ENCODE assay signal across 9 cellular contexts in genomic region chr2:25078171-25079049, GRCh38.
A peak's percentile ranks its signal among the peaks of the same experiment; 100 is the strongest.
DNase-seq lines count a peak whose midpoint lies in the region; ATAC-seq and TF ChIP-seq lines count a peak whose summit lies in the region.
"Had no signal": no experiment of that assay in that cellular context is flagged by ENCODE, and none has a peak within 500 bp of the region (broad histone marks: within the 10 kb centered on the region; RNA-seq: fewer than 3 reads in every experiment).

No MANE protein-coding gene starts in this region.

- peaks cover 21% of the 10 kb centered on the region for H3K4me1 Mint-ChIP-seq in nephron

- peaks cover 7% of the 10 kb centered on the region for H3K36me3 Mint-ChIP-seq in nephron (ENCODE audit: low read depth)

- TF ChIP-seq CTCF in choroid plexus epithelial cell (conservative IDR thresholded peaks at IDR 0.05; ENCODE audit: low read depth, low read length) (no peak), nephron (IDR thresholded peaks at IDR 0.05; ENCODE audit: unreplicated experiment in 3 of 3) (no peak)

- no peak overlapping the region for H3K4me3 ChIP-seq in choroid plexus epithelial cell (ENCODE audit: low read depth, low read length)

- DNase-seq in DMS153 treated with DMSO at 0.1 percent for 48 hours (lab: John Stamatoyannopoulos, UW; ENCODE audit: unreplicated experiment) = peak; percentile 48
- peak; percentile 83 for DNase-seq in NCI-H2196 (lab: John Stamatoyannopoulos, UW; ENCODE audit: unreplicated experiment)
- peak; percentile 79 for DNase-seq in choroid plexus epithelial cell (ENCODE audit: low read depth)
- no peak for DNase-seq in D341Med (ENCODE audit: low spot score)
- DNase-seq in GM19240 (ENCODE audit: insufficient read length, low spot score) = no peak
- DNase-seq in amniotic stem cell (lab: John Stamatoyannopoulos, UW) = no peak

- H3K9me3 Mint-ChIP-seq in nephron = peaks cover 2% of the 10 kb centered on the region
- H3K9me3 Mint-ChIP-seq: stimulated activated naive CD8-positive, alpha-beta T cell treated with anti-CD3 and anti-CD28 coated beads, Interleukin-15, Interleukin-2, amounts not matched to agents 100 ng/mL and 50 ng/mL, for 24 hours had no signal

- no peak for ATAC-seq in GM18909 (IDR thresholded peaks at IDR 0.05; ENCODE audit: poor library complexity, unreplicated experiment)

- no peak overlapping the region for H3K4me3 Mint-ChIP-seq in nephron
- H3K4me3 Mint-ChIP-seq: stimulated activated naive CD8-positive, alpha-beta T cell treated with anti-CD3 and anti-CD28 coated beads, Interleukin-15, Interleukin-2, amounts not matched to agents 100 ng/mL and 50 ng/mL, for 24 hours had no signal

- H3K27ac Mint-ChIP-seq in nephron = peak overlapping the region in 2 of 3 experiments; percentile 15 to 26
- H3K27ac Mint-ChIP-seq: stimulated activated naive CD8-positive, alpha-beta T cell treated with anti-CD3 and anti-CD28 coated beads, Interleukin-15, Interleukin-2, amounts not matched to agents 100 ng/mL and 50 ng/mL, for 24 hours had no signal

- peaks cover 21% of the 10 kb centered on the region for H3K27me3 Mint-ChIP-seq in nephron (ENCODE audit: low read depth)

Comparison
In these comparisons a context has a peak if more than half of its experiments do, and no peak if none do; other contexts are left out.
1. DNase-seq: peak in DMS153 treated with DMSO at 0.1 percent for 48 hours (single experiment), NCI-H2196 (single experiment) and choroid plexus epithelial cell (single experiment); none in D341Med (single experiment), GM19240 (single experiment) and amniotic stem cell (single experiment).